Comparison of ENCODE assay signal across 23 cellular contexts in genomic region chr3:140597792-140598191, GRCh38.
"Had no signal": no experiment of that assay in that cellular context is flagged by ENCODE, and none has a peak within 500 bp of the region (broad histone marks: within the 10 kb centered on the region; RNA-seq: fewer than 3 reads in every experiment).

No MANE protein-coding gene starts in this region.

- ATAC-seq: activated CD4-positive, alpha-beta T cell treated with anti-CD3 and anti-CD28 coated beads for 36 hours; foreskin keratinocyte; left lobe of liver; naive thymus-derived CD4-positive, alpha-beta T cell; stimulated activated naive B cell treated with anti-CD40 and anti-IgM and Interleukin-4, amounts not matched to agents 10 μg/mL and 1 μg/mL and 100 μg/mL, for 72 hours; T-helper 17 cell had no signal

- DNase-seq: activated B cell treated with CpG ODN at 0.5 μM for 24 hours; activated CD4-positive, alpha-beta T cell treated with anti-CD3 and anti-CD28 coated beads for 36 hours; activated CD4-positive, alpha-beta T cell treated with anti-CD3 and anti-CD28 coated beads, Interleukin-2, amount 50 U/mL, for 48 hours; activated CD8-positive, alpha-beta memory T cell treated with anti-CD3 and anti-CD28 coated beads, Interleukin-2, amount 50 U/mL, for 48 hours; activated naive CD4-positive, alpha-beta T cell treated with Interleukin-2 at 50 U/mL for 16 hours; activated naive CD8-positive, alpha-beta T cell treated with anti-CD3 and anti-CD28 coated beads for 36 hours; activated T-cell treated with anti-CD3 and anti-CD28 coated beads, Interleukin-2, amount 50 U/mL, for 48 hours; amniotic stem cell; foreskin keratinocyte; glutamatergic neuron; hypothalamus; naive thymus-derived CD4-positive, alpha-beta T cell; occipital lobe; posterior cingulate gyrus; sigmoid colon; stimulated activated CD4-positive, alpha-beta T cell treated with anti-CD3 and anti-CD28 coated beads, Interleukin-2, amount 100 ng/mL, for 48 hours; stimulated activated CD8-positive, alpha-beta memory T cell treated with anti-CD3 and anti-CD28 coated beads, Interleukin-4, amount 100 ng/mL, for 48 hours; stimulated activated naive B cell treated with anti-CD40 and anti-IgM and Interleukin-4, amounts not matched to agents 10 μg/mL and 1 μg/mL and 100 μg/mL, for 72 hours; T-helper 17 cell; trophoblast cell; uterus had no signal

- H3K9me3 ChIP-seq: sigmoid colon, uterus had no signal

- H3K27ac ChIP-seq: cardiac muscle cell, foreskin keratinocyte, sigmoid colon had no signal

- H3K4me1 ChIP-seq: sigmoid colon, uterus had no signal

- H3K4me3 ChIP-seq: cardiac muscle cell, sigmoid colon, uterus had no signal

- H3K27me3 ChIP-seq: cardiac muscle cell, foreskin keratinocyte, sigmoid colon, uterus had no signal

- H3K36me3 ChIP-seq: cardiac muscle cell, sigmoid colon, uterus had no signal
